11 cellular contexts compared by ENCODE assay signal in genomic region chrX:104762641-104763040, GRCh38.
"Had no signal": no experiment of that assay in that cellular context is flagged by ENCODE, and none has a peak within 500 bp of the region (broad histone marks: within the 10 kb centered on the region; RNA-seq: fewer than 3 reads in every experiment).

No MANE protein-coding gene starts in this region.

- DNase-seq: GM23248, GOT3, H9, HCEC 1CT, HFFc6, IMR-90, Karpas-422, KBM-7 had no signal

- H3K4me2 ChIP-seq: KMS-11 had no signal

- H3K4me3 ChIP-seq: GM23248 had no signal

- H3K27ac ChIP-seq: GM23248, KMS-11 had no signal

- H3K9ac ChIP-seq: GM23248, KMS-11 had no signal

- FAIRE-seq: H54, HTR-8/SVneo had no signal
